19 cellular contexts compared by ENCODE assay signal in genomic region chr12:131271724-131272123, GRCh38.
A peak's percentile ranks its signal among the peaks of the same experiment; 100 is the strongest.
DNase-seq lines count a peak whose midpoint lies in the region; ATAC-seq, FAIRE-seq and TF ChIP-seq lines count a peak whose summit lies in the region.
"Had no signal": no experiment of that assay in that cellular context is flagged by ENCODE, and none has a peak within 500 bp of the region (broad histone marks: within the 10 kb centered on the region; RNA-seq: fewer than 3 reads in every experiment).

No MANE protein-coding gene starts in this region.

- FAIRE-seq in A549 (lab: Jason Lieb, UNC) (peak; percentile 65), HTR-8/SVneo (lab: Jason Lieb, UNC) (peak; percentile 91), bronchial epithelial cell (lab: Jason Lieb, UNC) (peak; percentile 13), urothelium cell line (lab: Jason Lieb, UNC) (peak; percentile 98)
- FAIRE-seq: G401.6, GM12892 had no signal

- no peaks in the 10 kb centered on the region for H3K27me3 ChIP-seq in bronchial epithelial cell (ENCODE audit: control insufficient read depth, insufficient read depth, low read length)

- H3K4me2 ChIP-seq in A549 = no peak overlapping the region

- no peaks in the 10 kb centered on the region for H3K9me3 ChIP-seq in A549

- no peak for TF ChIP-seq RAD21 in A549 (conservative IDR thresholded peaks at IDR 0.05 in 1 of 2, IDR thresholded peaks at IDR 0.05 in 1 of 2)

- ATAC-seq in A549 (no peak), Right ventricle myocardium superior (ENCODE audit: poor library complexity) (no peak)

- CTCF ChIA-PET in A549 (lab: Yijun Ruan, JAX) = no interaction called here

- POLR2A ChIA-PET in A549 (lab: Yijun Ruan, JAX) = no interaction called here

- TF ChIP-seq CTCF in A549 (IDR thresholded peaks at IDR 0.05) (no peak), bronchial epithelial cell (IDR thresholded peaks at IDR 0.05; ENCODE audit: insufficient read depth, low read length, severe bottlenecking) (no peak)

- H3K4me1 ChIP-seq in A549 = peaks cover 28% of the 10 kb centered on the region

- TF ChIP-seq EP300 in A549 (IDR thresholded peaks at IDR 0.05) = no peak

- no peak for TF ChIP-seq POLR2A in A549 (IDR thresholded peaks at IDR 0.05; ENCODE audit: low read length)

- no peak for DNase-seq in A549 (ENCODE audit: low read depth in 1 of 2, low spot score in 1 of 2)
- DNase-seq in HTR-8/SVneo (ENCODE audit: insufficient read length, low spot score) = no peak
- DNase-seq in bronchial epithelial cell (ENCODE audit: low read depth) = no peak
- no peak for DNase-seq in urothelium cell line (ENCODE audit: low spot score)
- DNase-seq in Right ventricle myocardium superior = no peak
- no peak for DNase-seq in stimulated activated naive CD4-positive, alpha-beta T cell (lab: John Stamatoyannopoulos, UW)
- no peak for DNase-seq in EL
- DNase-seq: 8988T; C1 segment of cervical spinal cord; Calu3; CD4-positive, alpha-beta memory T cell; COR-L47; DMS53; DMS79 treated with DMSO at 0.1 percent for 48 hours; GOT3; H7; HCEC 1CT had no signal

- H3K27ac ChIP-seq in A549 = no peak overlapping the region

- intact Hi-C loops in Right ventricle myocardium superior (cut with DNase I) = no loop called here

- no peak overlapping the region for H3K4me3 ChIP-seq in A549
- no peak overlapping the region for H3K4me3 ChIP-seq in bronchial epithelial cell (ENCODE audit: low read depth, low read length)

- no peaks in the 10 kb centered on the region for H3K36me3 ChIP-seq in bronchial epithelial cell (ENCODE audit: control insufficient read depth, insufficient read depth, low read length)

TF ChIP-seq in A549, 52 proteins besides CTCF, POLR2A, EP300 and RAD21:
- TF ChIP-seq KDM5A (IDR thresholded peaks at IDR 0.05) = no peak
- no peak for TF ChIP-seq HEYL (CRISPR knock-in tag; IDR thresholded peaks at IDR 0.05)
- no peak for TF ChIP-seq CHD4 (IDR thresholded peaks at IDR 0.05; ENCODE audit: borderline replicate concordance)
- no peak for TF ChIP-seq BHLHE40 (IDR thresholded peaks at IDR 0.05; ENCODE audit: low read depth, low read length)
- TF ChIP-seq EHF (CRISPR knock-in tag; IDR thresholded peaks at IDR 0.05) = no peak
- no peak for TF ChIP-seq SREBF2 (IDR thresholded peaks at IDR 0.05)
- TF ChIP-seq ZSCAN20 (CRISPR knock-in tag; IDR thresholded peaks at IDR 0.05) = no peak
- no peak for TF ChIP-seq FOSL2 (IDR thresholded peaks at IDR 0.05)
- no peak for TF ChIP-seq FOSL2 (CRISPR knock-in tag; IDR thresholded peaks at IDR 0.05)
- TF ChIP-seq TP53 (CRISPR knock-in tag; IDR thresholded peaks at IDR 0.05) = no peak
- TF ChIP-seq FOSB (CRISPR knock-in tag; IDR thresholded peaks at IDR 0.05) = no peak
- TF ChIP-seq NPAS2 (CRISPR knock-in tag; IDR thresholded peaks at IDR 0.05; ENCODE audit: borderline replicate concordance) = no peak
- no peak for TF ChIP-seq HOXB5 (CRISPR knock-in tag; IDR thresholded peaks at IDR 0.05)
